Comparison of ENCODE assay signal across 1 cellular context in genomic region chr10:122152544-122152943, GRCh38.
TF ChIP-seq lines count a peak whose summit lies in the region.

No MANE protein-coding gene starts in this region.

TF ChIP-seq in GM23338, 12 proteins besides CTCF, POLR2A, EP300 and RAD21 (continued from another document):
- no peak for TF ChIP-seq REST (IDR thresholded peaks at IDR 0.05; ENCODE audit: unreplicated experiment)
